Comparison of ENCODE assay signal across 24 cellular contexts in the genomic region with DNA sequence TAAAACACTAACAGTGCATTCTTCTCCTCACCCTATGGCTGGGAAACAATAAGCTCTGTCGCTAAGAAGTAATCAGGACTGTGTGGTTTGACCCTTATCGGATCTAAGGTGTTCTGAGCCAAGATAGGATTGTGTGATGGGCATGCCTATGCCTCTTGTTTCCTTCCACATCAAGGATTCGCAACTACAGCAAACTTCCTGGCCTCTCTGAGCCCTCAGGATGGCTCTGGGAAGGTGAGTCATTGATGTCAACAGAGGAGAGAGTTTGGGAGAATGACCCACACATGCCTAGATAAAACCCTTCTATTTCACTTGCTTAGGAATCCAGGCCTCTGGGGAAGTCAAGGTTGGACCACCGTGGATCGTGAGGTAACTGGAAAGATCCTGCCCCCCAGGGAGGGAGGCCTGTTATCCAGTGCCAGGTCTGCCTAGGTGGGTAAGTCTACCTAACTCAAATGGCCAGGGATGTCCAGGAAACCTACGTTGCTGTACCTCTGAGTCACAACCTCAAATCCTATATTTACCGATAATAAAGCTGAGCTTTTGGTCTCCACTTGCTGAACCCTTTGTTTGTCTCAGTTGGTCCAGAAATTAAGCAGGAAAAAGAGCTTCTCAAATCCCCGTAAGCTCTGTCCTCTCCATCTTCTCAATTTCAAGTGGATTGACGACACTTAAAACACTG. TPM values are rescaled to one million over a fixed set of nuclear protein-coding genes. Genes with fewer than 3 reads are reported as not detected.
DNase-seq lines count a peak whose midpoint lies in the region; ATAC-seq, FAIRE-seq and TF ChIP-seq lines count a peak whose summit lies in the region.
"Had no signal": no experiment of that assay in that cellular context is flagged by ENCODE, and none has a peak within 500 bp of the region (broad histone marks: within the 10 kb centered on the region; RNA-seq: fewer than 3 reads in every experiment).

No MANE protein-coding gene starts in this region.

- no peaks in the 10 kb centered on the region for H3K27me3 Mint-ChIP-seq in astrocyte (ENCODE audit: low read depth, unreplicated experiment)
- H3K27me3 Mint-ChIP-seq: activated CD4-positive, alpha-beta memory T cell treated with anti-CD3 and anti-CD28 coated beads, Interleukin-2, amount 10 ng/mL, durations not matched to agents 7 days and 5 days had no signal

- no peaks in the 10 kb centered on the region for H3K9me3 ChIP-seq in astrocyte (ENCODE audit: insufficient read depth, low read depth, low read length)
- no peaks in the 10 kb centered on the region for H3K9me3 ChIP-seq in colonic mucosa
- H3K9me3 ChIP-seq: ascending aorta, prostate gland, stomach, upper lobe of right lung had no signal

- H3K9me3 Mint-ChIP-seq in astrocyte (ENCODE audit: unreplicated experiment): no peaks in the 10 kb centered on the region
- H3K9me3 Mint-ChIP-seq: activated naive CD4-positive, alpha-beta T cell treated with anti-CD3 and anti-CD28 coated beads for 36 hours had no signal

- no peak overlapping the region for H3K4me3 ChIP-seq in astrocyte (ENCODE audit: insufficient read depth, low read depth, low read length)
- no peak overlapping the region for H3K4me3 ChIP-seq in colonic mucosa
- H3K4me3 ChIP-seq: ascending aorta, prostate gland, skin epidermis, stomach, upper lobe of right lung had no signal

- H3K27ac Mint-ChIP-seq in astrocyte (ENCODE audit: unreplicated experiment): no peak overlapping the region
- H3K27ac Mint-ChIP-seq: activated CD4-positive, alpha-beta memory T cell treated with anti-CD3 and anti-CD28 coated beads, Interleukin-2, amount 10 ng/mL, durations not matched to agents 7 days and 5 days; activated naive CD4-positive, alpha-beta T cell treated with anti-CD3 and anti-CD28 coated beads for 36 hours had no signal

- H4K20me1 ChIP-seq in astrocyte (ENCODE audit: insufficient read depth, low read length): no peaks in the 10 kb centered on the region

- no peaks in the 10 kb centered on the region for H3K27me3 ChIP-seq in astrocyte (ENCODE audit: insufficient read depth, low read length)
- no peaks in the 10 kb centered on the region for H3K27me3 ChIP-seq in colonic mucosa
- H3K27me3 ChIP-seq: ascending aorta, stomach, upper lobe of right lung had no signal

- peaks cover 5% of the 10 kb centered on the region for H3K79me2 ChIP-seq in astrocyte (ENCODE audit: insufficient read depth, low read length)

- ATAC-seq in HG02642 (IDR thresholded peaks at IDR 0.05; ENCODE audit: poor library complexity, unreplicated experiment): no peak
- ATAC-seq: left colon, upper lobe of right lung had no signal

- H3K27ac ChIP-seq in astrocyte (ENCODE audit: low read depth, low read length): peak overlapping the region; percentile 36
- no peak overlapping the region for H3K27ac ChIP-seq in colonic mucosa
- H3K27ac ChIP-seq: ascending aorta, C4-2B, prostate gland, skin epidermis, stomach, upper lobe of right lung, WERI-Rb-1 had no signal

- intact Hi-C loops in colonic mucosa (cut with DNase I): no loop called here

- peak overlapping the region; percentile 56 for H3K4me2 ChIP-seq in astrocyte (ENCODE audit: low read length)

- H3K9ac ChIP-seq in astrocyte (ENCODE audit: low read length) (peak overlapping the region; percentile 28), colonic mucosa (ENCODE audit: low read depth in 2 of 2, low read length in 2 of 2) (no peak overlapping the region)

- no peak overlapping the region for H3K4me3 Mint-ChIP-seq in astrocyte (ENCODE audit: unreplicated experiment)
- H3K4me3 Mint-ChIP-seq: activated CD4-positive, alpha-beta memory T cell treated with anti-CD3 and anti-CD28 coated beads, Interleukin-2, amount 10 ng/mL, durations not matched to agents 7 days and 5 days; activated naive CD4-positive, alpha-beta T cell treated with anti-CD3 and anti-CD28 coated beads for 36 hours had no signal

- H3K36me3 ChIP-seq in astrocyte (ENCODE audit: insufficient read depth, low read length) (no peaks in the 10 kb centered on the region), colonic mucosa (no peaks in the 10 kb centered on the region)
- H3K36me3 ChIP-seq: ascending aorta, prostate gland, stomach, upper lobe of right lung, WERI-Rb-1 had no signal

- no peak overlapping the region for H2AFZ ChIP-seq in astrocyte (ENCODE audit: low read depth, low read length)

- H3K4me1 Mint-ChIP-seq in astrocyte (ENCODE audit: low read depth, unreplicated experiment): peaks cover 20% of the 10 kb centered on the region

- no peaks in the 10 kb centered on the region for H3K36me3 Mint-ChIP-seq in astrocyte (ENCODE audit: low read depth, unreplicated experiment)

- TF ChIP-seq CTCF in astrocyte (IDR thresholded peaks at IDR 0.05; ENCODE audit: insufficient read depth, low read depth, low read length): no peak
- TF ChIP-seq CTCF in colonic mucosa (IDR thresholded peaks at IDR 0.05): no peak

- H3K4me1 ChIP-seq in astrocyte (ENCODE audit: insufficient read depth, low read length): peaks cover 10% of the 10 kb centered on the region
- H3K4me1 ChIP-seq in colonic mucosa: no peaks in the 10 kb centered on the region
- H3K4me1 ChIP-seq: ascending aorta, prostate gland, stomach, upper lobe of right lung had no signal

- FAIRE-seq in astrocyte (lab: Jason Lieb, UNC): no peak

- DNase-seq in AG20443 (ENCODE audit: low spot score): peak; percentile 22
- DNase-seq in HT1080 (ENCODE audit: low read depth): peak; percentile 70
- peak; percentile 68 for DNase-seq in astrocyte (ENCODE audit: low read depth)
- peak; percentile 43 for DNase-seq in iPS-NIHi7 (ENCODE audit: extremely low spot score)
- DNase-seq in stimulated activated naive CD4-positive, alpha-beta T cell treated with Interleukin-2 at 50 U/mL for 16 hours (lab: John Stamatoyannopoulos, UW): no peak
- no peak for DNase-seq in colonic mucosa
- no peak for DNase-seq in OCI-M1 (lab: John Stamatoyannopoulos, UW)
- DNase-seq: activated CD4-positive, alpha-beta memory T cell treated with anti-CD3 and anti-CD28 coated beads, Interleukin-2, amount 10 ng/mL, durations not matched to agents 7 days and 5 days; activated naive CD4-positive, alpha-beta T cell treated with anti-CD3 and anti-CD28 coated beads for 36 hours; foreskin melanocyte; left colon; midbrain; NCI-H2107; NCI-H526; SIG-M5; stimulated activated CD4-positive, alpha-beta T cell treated with anti-CD3 and anti-CD28 coated beads, Interleukin-2, amount 100 ng/mL, for 48 hours; stomach; upper lobe of right lung; WERI-Rb-1 had no signal

RNA-seq across cellular contexts. Expression of a gene that starts 27.4 kb away (rescaled TPM):
- total RNA-seq in HT1080 (2014; rRNA removed; shearing (Covaris generic)): 1.3 and 3.5 TPM in 2 replicates
- 6.1 and 7.2 TPM in 2 replicates for polyA plus RNA-seq in HT1080 (2015; cell fraction: cytosol; rRNA removed)
- 16.9 and 17.0 TPM in 2 replicates for polyA plus RNA-seq in HT1080 (2015; cell fraction: nucleus; rRNA removed)
- total RNA-seq in astrocyte (17.0 and 17.8 TPM in 2 replicates), colonic mucosa (1 to 10 TPM; 5.7 to 5.8 TPM)

Comparison
In these comparisons a context has a peak if more than half of its experiments do, and no peak if none do; other contexts are left out.
1. DNase-seq: peak in AG20443 (single experiment), HT1080 (single experiment), astrocyte (single experiment) and iPS-NIHi7 (single experiment); none in stimulated activated naive CD4-positive, alpha-beta T cell treated with Interleukin-2 at 50 U/mL for 16 hours (single experiment), colonic mucosa (single experiment) and OCI-M1 (single experiment).